Comparison of ENCODE assay signal across 8 cellular contexts in the genomic region with DNA sequence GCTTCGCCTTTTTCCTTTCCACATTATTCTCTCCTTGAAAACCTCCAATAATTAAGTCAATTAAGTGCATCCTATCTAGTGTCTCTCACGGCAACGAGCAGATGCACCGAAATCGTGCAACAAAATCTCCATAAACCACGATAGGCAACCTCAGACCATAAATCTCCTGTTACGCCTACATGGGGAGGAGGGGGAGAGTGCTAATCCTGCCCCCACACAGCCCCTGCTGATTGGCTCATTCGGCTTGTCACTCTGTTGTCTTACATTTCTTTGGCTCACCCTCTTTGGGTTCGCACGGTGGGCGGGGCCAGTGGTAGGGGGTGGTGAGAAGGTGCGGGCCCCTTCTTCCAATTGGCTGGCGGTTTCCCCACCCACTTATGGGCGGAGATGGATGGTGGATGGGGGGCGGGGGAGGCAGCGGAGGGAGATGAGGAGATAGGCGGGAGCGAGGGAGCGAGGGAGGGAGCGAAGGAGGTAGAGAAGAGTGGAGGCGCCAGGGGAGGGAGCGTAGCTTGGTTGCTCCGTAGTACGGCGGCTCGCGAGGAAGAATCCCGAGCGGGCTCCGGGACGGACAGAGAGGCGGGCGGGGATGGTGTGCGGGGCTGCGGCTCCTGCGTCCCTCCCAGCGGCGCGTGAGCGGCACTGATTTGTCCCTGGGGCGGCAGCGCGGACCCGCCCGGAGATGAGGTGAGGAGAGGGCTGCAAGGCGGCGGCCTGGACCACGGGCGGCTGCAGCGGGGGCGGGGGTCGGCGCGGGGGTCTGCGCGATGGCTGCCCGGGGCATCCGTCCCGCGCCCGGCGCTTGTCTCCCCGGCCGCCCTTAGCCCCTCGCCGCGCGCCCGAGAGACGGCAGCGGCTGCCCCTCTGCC. TPM values are rescaled to one million over a fixed set of nuclear protein-coding genes. Genes with fewer than 3 reads are reported as not detected.
DNase-seq lines count a peak whose midpoint lies in the region; ATAC-seq lines count a peak whose summit lies in the region.

TSS of gene ITSN1 (plus strand) at position 475 of the 869 bp plus-strand sequence. CDS start 76,328 bp downstream, outside the sequence.

- no peaks in the 10 kb centered on the region for H3K27me3 ChIP-seq in CD8-positive, alpha-beta memory T cell (ENCODE audit: insufficient read depth, low read length, poor library complexity, severe bottlenecking)

- peaks cover 17 to 41% (median 39%) of the 10 kb centered on the region in 3 donors for H3K4me1 Mint-ChIP-seq in CD8-positive, alpha-beta memory T cell
- H3K4me1 Mint-ChIP-seq in activated CD8-positive, alpha-beta memory T cell treated with anti-CD3 and anti-CD28 coated beads, Interleukin-2, amount 10 ng/mL, durations not matched to agents 7 days and 5 days: peaks cover 17% of the 10 kb centered on the region
- peaks cover 12 to 14% of the 10 kb centered on the region in 2 donors for H3K4me1 Mint-ChIP-seq in effector memory CD8-positive, alpha-beta T cell (ENCODE audit: low read depth in 2 of 2)
- H3K4me1 Mint-ChIP-seq in memory B cell: peaks cover 6% of the 10 kb centered on the region

- H3K4me3 Mint-ChIP-seq in CD8-positive, alpha-beta memory T cell: peak within 1 kb of the TSS; percentile 90 to 98 (median 92)
- peak within 1 kb of the TSS; percentile 95 for H3K4me3 Mint-ChIP-seq in activated CD8-positive, alpha-beta memory T cell treated with anti-CD3 and anti-CD28 coated beads, Interleukin-2, amount 10 ng/mL, durations not matched to agents 7 days and 5 days
- H3K4me3 Mint-ChIP-seq in effector memory CD8-positive, alpha-beta T cell: peak within 1 kb of the TSS; percentile 85
- H3K4me3 Mint-ChIP-seq in memory B cell: peak within 1 kb of the TSS; percentile 95

- H3K27ac Mint-ChIP-seq in CD8-positive, alpha-beta memory T cell: peak within 1 kb of the TSS; percentile 87 to 99 (median 97)
- peak within 1 kb of the TSS; percentile 99 for H3K27ac Mint-ChIP-seq in activated CD8-positive, alpha-beta memory T cell treated with anti-CD3 and anti-CD28 coated beads, Interleukin-2, amount 10 ng/mL, durations not matched to agents 7 days and 5 days
- H3K27ac Mint-ChIP-seq in effector memory CD8-positive, alpha-beta T cell: peak within 1 kb of the TSS; percentile 75 to 93
- H3K27ac Mint-ChIP-seq in memory B cell: peak within 1 kb of the TSS; percentile 85

- H3K27me3 Mint-ChIP-seq in CD8-positive, alpha-beta memory T cell: peaks cover 10 to 19% of the 10 kb centered on the region in 2 donors
- H3K27me3 Mint-ChIP-seq in activated CD8-positive, alpha-beta memory T cell treated with anti-CD3 and anti-CD28 coated beads, Interleukin-2, amount 10 ng/mL, durations not matched to agents 7 days and 5 days: peaks cover 28% of the 10 kb centered on the region
- H3K27me3 Mint-ChIP-seq in effector memory CD8-positive, alpha-beta T cell: peaks cover 0 to 17% of the 10 kb centered on the region in 2 donors
- peaks cover 6% of the 10 kb centered on the region for H3K27me3 Mint-ChIP-seq in memory B cell

- no peaks in the 10 kb centered on the region for H3K36me3 ChIP-seq in CD8-positive, alpha-beta memory T cell (ENCODE audit: insufficient read depth, low read length)

- peak within 1 kb of the TSS; percentile 87 for H3K27ac ChIP-seq in CD8-positive, alpha-beta memory T cell (ENCODE audit: low read depth, low read length)

- no peaks in the 10 kb centered on the region for H3K9me3 Mint-ChIP-seq in CD8-positive, alpha-beta memory T cell
- no peaks in the 10 kb centered on the region for H3K9me3 Mint-ChIP-seq in activated CD8-positive, alpha-beta memory T cell treated with anti-CD3 and anti-CD28 coated beads, Interleukin-2, amount 10 ng/mL, durations not matched to agents 7 days and 5 days (ENCODE audit: low read depth)
- no peaks in the 10 kb centered on the region for H3K9me3 Mint-ChIP-seq in effector memory CD8-positive, alpha-beta T cell
- no peaks in the 10 kb centered on the region for H3K9me3 Mint-ChIP-seq in memory B cell

- POLR2A ChIA-PET in CD8-positive, alpha-beta memory T cell (lab: Charles Lee): interaction anchor here (1.5 kb wide), 1 partner anchor 122 kb away, joined by 3 read pairs; no protein-coding TSS in a partner anchor

- peak; percentile 99 to 100 (median 100) for DNase-seq in CD8-positive, alpha-beta memory T cell
- DNase-seq in HT1080 (ENCODE audit: low read depth) (peak; percentile 98), NOMO-1 (lab: John Stamatoyannopoulos, UW; ENCODE audit: unreplicated experiment in 2 of 2) (peak; percentile 97 to 98), memory B cell (ENCODE audit: low spot score in 2 of 2) (peak; percentile 94 to 98)
- peak; percentile 100 for DNase-seq in activated CD8-positive, alpha-beta memory T cell treated with anti-CD3 and anti-CD28 coated beads, Interleukin-2, amount 10 ng/mL, durations not matched to agents 7 days and 5 days
- peak; percentile 99 to 100 (median 99) for DNase-seq in effector memory CD8-positive, alpha-beta T cell
- peak; percentile 99 for DNase-seq in stimulated activated CD8-positive, alpha-beta memory T cell treated with anti-CD3 and anti-CD28 coated beads, Interleukin-12 subunit alpha, Interleukin-12 subunit beta, amount 100 ng/mL, for 1 hour (ENCODE audit: low read depth)

- peaks cover 0 to 20% (median 2%) of the 10 kb centered on the region in 3 donors for H3K36me3 Mint-ChIP-seq in CD8-positive, alpha-beta memory T cell
- peaks cover 5% of the 10 kb centered on the region for H3K36me3 Mint-ChIP-seq in activated CD8-positive, alpha-beta memory T cell treated with anti-CD3 and anti-CD28 coated beads, Interleukin-2, amount 10 ng/mL, durations not matched to agents 7 days and 5 days
- H3K36me3 Mint-ChIP-seq in effector memory CD8-positive, alpha-beta T cell (ENCODE audit: insufficient read depth): peaks cover 4% of the 10 kb centered on the region
- peaks cover 2% of the 10 kb centered on the region for H3K36me3 Mint-ChIP-seq in memory B cell

- ATAC-seq in GM21367 (IDR thresholded peaks at IDR 0.05; ENCODE audit: unreplicated experiment) (peak; percentile 73), memory B cell (ENCODE audit: low read depth) (peak; percentile 82)
- peak; percentile 91 for ATAC-seq in activated CD8-positive, alpha-beta memory T cell treated with anti-CD3 and anti-CD28 coated beads, Interleukin-2, amount 10 ng/mL, durations not matched to agents 7 days and 5 days
- peak; percentile 85 for ATAC-seq in effector memory CD8-positive, alpha-beta T cell (replicated peaks)

- CTCF ChIA-PET in CD8-positive, alpha-beta memory T cell (lab: Charles Lee): no interaction called here
- CTCF ChIA-PET in activated CD8-positive, alpha-beta memory T cell treated with anti-CD3 and anti-CD28 coated beads, Interleukin-2, amount 10 ng/mL, durations not matched to agents 7 days and 5 days (lab: Charles Lee): no interaction called here

- H3K4me3 ChIP-seq in CD8-positive, alpha-beta memory T cell (ENCODE audit: low read length): peak within 1 kb of the TSS; percentile 95

- peaks cover 13% of the 10 kb centered on the region for H3K4me1 ChIP-seq in CD8-positive, alpha-beta memory T cell (ENCODE audit: insufficient read depth, low read length)

- H3K9me3 ChIP-seq in CD8-positive, alpha-beta memory T cell (ENCODE audit: low read length): no peaks in the 10 kb centered on the region

RNA-seq across cellular contexts. Expression of gene ITSN1, which starts in this region (rescaled TPM):
- total RNA-seq in CD8-positive, alpha-beta memory T cell: 1 to 10 TPM; 4.9 to 5.5 TPM
- polyA plus RNA-seq in CD8-positive, alpha-beta memory T cell: 2.7 TPM
- total RNA-seq in HT1080 (2014; rRNA removed; shearing (Covaris generic)): 25.9 and 29.2 TPM in 2 replicates
- polyA plus RNA-seq in HT1080 (2015; cell fraction: cytosol; rRNA removed): 19.9 and 20.0 TPM in 2 replicates
- 41.4 and 46.5 TPM in 2 replicates for polyA plus RNA-seq in HT1080 (2015; cell fraction: nucleus; rRNA removed)
- total RNA-seq in activated CD8-positive, alpha-beta memory T cell treated with anti-CD3 and anti-CD28 coated beads, Interleukin-2, amount 10 ng/mL, durations not matched to agents 7 days and 5 days: 1 to 10 TPM; 2.0 to 3.9 TPM

Comparison
In these comparisons a context has a peak if more than half of its experiments do, and no peak if none do; other contexts are left out.
1. Peak in every context shown above with its lines: DNase-seq, ATAC-seq, H3K4me3 ChIP-seq and H3K27ac ChIP-seq.